20 cellular contexts compared by ENCODE assay signal in genomic region chr13:112954488-112955270, GRCh38. TPM values are rescaled to one million over a fixed set of nuclear protein-coding genes. Genes with fewer than 3 reads are reported as not detected.
DNase-seq lines count a peak whose midpoint lies in the region; ATAC-seq, FAIRE-seq and TF ChIP-seq lines count a peak whose summit lies in the region.
"Had no signal": no experiment of that assay in that cellular context is flagged by ENCODE, and none has a peak within 500 bp of the region (broad histone marks: within the 10 kb centered on the region; RNA-seq: fewer than 3 reads in every experiment).

No MANE protein-coding gene starts in this region.

- H3K27me3 ChIP-seq in endodermal cell (ENCODE audit: control insufficient read depth, insufficient read depth, low read length, poor library complexity, severe bottlenecking) (no peaks in the 10 kb centered on the region), SJCRH30 (no peaks in the 10 kb centered on the region)

- TF ChIP-seq CTCF in endodermal cell (conservative IDR thresholded peaks at IDR 0.05): no peak

- H3K9me3 ChIP-seq in endodermal cell (ENCODE audit: control insufficient read depth, low read length) (no peaks in the 10 kb centered on the region), SJCRH30 (replicated peaks) (no peaks in the 10 kb centered on the region)

- no peak for FAIRE-seq in frontal cortex (lab: Jason Lieb, UNC)
- FAIRE-seq: K562 had no signal

- H3K36me3 ChIP-seq in endodermal cell (ENCODE audit: control insufficient read depth, insufficient read depth, low read length) (no peaks in the 10 kb centered on the region), SJCRH30 (no peaks in the 10 kb centered on the region)

- H3K4me1 Mint-ChIP-seq in endodermal cell: peaks cover 30% of the 10 kb centered on the region
- H3K4me1 Mint-ChIP-seq: B cell; CD4-positive, CD25-positive, alpha-beta regulatory T cell had no signal

- 92% methylated on average over 8 to 13 of the region's 13 CpGs for WGBS in endodermal cell (ENCODE audit: insufficient coverage in 1 of 2, insufficient read length in 1 of 2), 2 experiments

- H3K27me3 Mint-ChIP-seq in endodermal cell (ENCODE audit: insufficient read depth): peaks cover 5% of the 10 kb centered on the region
- H3K27me3 Mint-ChIP-seq: CD4-positive, CD25-positive, alpha-beta regulatory T cell had no signal

- no peak for ATAC-seq in sciatic nerve
- no peak for ATAC-seq in HG03469 (IDR thresholded peaks at IDR 0.05; ENCODE audit: unreplicated experiment)
- ATAC-seq: K562 had no signal

- H3K4me3 ChIP-seq in endodermal cell (ENCODE audit: low read length) (no peak overlapping the region), SJCRH30 (no peak overlapping the region)
- H3K4me3 ChIP-seq: K562, SK-N-MC had no signal

- H3K4me1 ChIP-seq in endodermal cell (ENCODE audit: control insufficient read depth, insufficient read depth, low read length): no peaks in the 10 kb centered on the region
- peaks cover 25% of the 10 kb centered on the region for H3K4me1 ChIP-seq in SJCRH30

- peak overlapping the region; percentile 28 for H3K27ac Mint-ChIP-seq in endodermal cell
- H3K27ac Mint-ChIP-seq: B cell; CD4-positive, CD25-positive, alpha-beta regulatory T cell had no signal

- H3K9me3 Mint-ChIP-seq in endodermal cell: no peaks in the 10 kb centered on the region
- H3K9me3 Mint-ChIP-seq: CD4-positive, CD25-positive, alpha-beta regulatory T cell; H9 had no signal

- H3K4me3 Mint-ChIP-seq in endodermal cell: no peak overlapping the region
- H3K4me3 Mint-ChIP-seq: B cell, H9 had no signal

- peak; percentile 2 for DNase-seq in DMS153 treated with DMSO at 0.1 percent for 48 hours (lab: John Stamatoyannopoulos, UW; ENCODE audit: unreplicated experiment)
- no peak for DNase-seq in DMS153 (lab: John Stamatoyannopoulos, UW)
- peak; percentile 53 for DNase-seq in NCI-H146 (lab: John Stamatoyannopoulos, UW)
- DNase-seq in endodermal cell: peak; percentile 27
- peak; percentile 32 for DNase-seq in sciatic nerve (ENCODE audit: low spot score)
- no peak for DNase-seq in SJCRH30
- DNase-seq in frontal cortex (ENCODE audit: low spot score in 2 of 2): no peak
- DNase-seq: CD4-positive, CD25-positive, alpha-beta regulatory T cell; DMS79 treated with DMSO at 0.1 percent for 48 hours; H9; NCI-H1436; NCI-H2107; NCI-H226; NCI-H526 treated with DMSO at 0.1 percent for 48 hours had no signal

- H3K36me3 Mint-ChIP-seq in endodermal cell (ENCODE audit: low read depth): no peaks in the 10 kb centered on the region
- H3K36me3 Mint-ChIP-seq: CD4-positive, CD25-positive, alpha-beta regulatory T cell had no signal

- no peak overlapping the region for H3K27ac ChIP-seq in endodermal cell (ENCODE audit: low read depth, low read length)
- H3K27ac ChIP-seq in SJCRH30: no peak overlapping the region
- H3K27ac ChIP-seq: 22Rv1, RWPE1, SK-N-MC had no signal

- intact Hi-C loops in sciatic nerve (cut with DNase I): no loop called here

- H3K9ac ChIP-seq in endodermal cell (ENCODE audit: extremely low read depth, low read length, poor library complexity, severe bottlenecking): no peak overlapping the region

RNA-seq across cellular contexts. Expression of gene MCF2L, which starts 14.3 kb away (rescaled TPM):
- total RNA-seq in endodermal cell: 10 to 100 TPM; 48.0 to 49.9 TPM
- polyA plus RNA-seq in endodermal cell (2013, experiment 1 of 2): 29.6 TPM
- 27.9 TPM for polyA plus RNA-seq in endodermal cell (2013, experiment 2 of 2)
- 64.1 TPM for total RNA-seq in sciatic nerve
- total RNA-seq in SJCRH30 (2014; rRNA removed; shearing (Covaris generic)): 4.4 and 4.6 TPM in 2 replicates
- 137 TPM for total RNA-seq in frontal cortex

Comparison
In these comparisons a context has a peak if more than half of its experiments do, and no peak if none do; other contexts are left out.
1. DNase-seq: peak in DMS153 treated with DMSO at 0.1 percent for 48 hours (single experiment), NCI-H146 (single experiment), endodermal cell (single experiment) and sciatic nerve (single experiment); none in DMS153 (single experiment), SJCRH30 (0 of 2) and frontal cortex (0 of 2).